In genomic region chr9:89750117-89750551, GRCh38 we compare ENCODE assay signal across 1 cellular context.
TF ChIP-seq lines count a peak whose summit lies in the region.

No MANE protein-coding gene starts in this region.

TF ChIP-seq in GM23338, 12 proteins besides CTCF, POLR2A, EP300 and RAD21 (continued from another document):
- TF ChIP-seq ZNF462 (CRISPR knock-in tag; IDR thresholded peaks at IDR 0.05), result no peak
- TF ChIP-seq POLR2AphosphoS5 (IDR thresholded peaks at IDR 0.05; ENCODE audit: low read depth), result no peak
- TF ChIP-seq ZNF331 (CRISPR knock-in tag; IDR thresholded peaks at IDR 0.05; ENCODE audit: low read depth), result no peak
- TF ChIP-seq REST (IDR thresholded peaks at IDR 0.05; ENCODE audit: unreplicated experiment), result no peak
- no peak for TF ChIP-seq STAT1 (IDR thresholded peaks at IDR 0.05; ENCODE audit: unreplicated experiment)
- no peak for TF ChIP-seq EZH2 (IDR thresholded peaks at IDR 0.05; ENCODE audit: low read depth, unreplicated experiment)
- no peak for TF ChIP-seq ZNF114 (CRISPR knock-in tag; IDR thresholded peaks at IDR 0.05)
